In genomic region chr6:163354779-163355431, GRCh38 we compare ENCODE assay signal across 8 cellular contexts. TPM values are rescaled to one million over a fixed set of nuclear protein-coding genes. Genes with fewer than 3 reads are reported as not detected.
A peak's percentile ranks its signal among the peaks of the same experiment; 100 is the strongest.
DNase-seq lines count a peak whose midpoint lies in the region; ATAC-seq and TF ChIP-seq lines count a peak whose summit lies in the region.

No MANE protein-coding gene starts in this region.

- no peaks in the 10 kb centered on the region for H3K9me3 Mint-ChIP-seq in neural crest cell
- H3K9me3 Mint-ChIP-seq in activated naive CD4-positive, alpha-beta T cell treated with anti-CD3 and anti-CD28 coated beads, Interleukin-2, amount 10 ng/mL, durations not matched to agents 7 days and 5 days, result no peaks in the 10 kb centered on the region

- H3K4me1 Mint-ChIP-seq in neural crest cell, result peaks cover 33% of the 10 kb centered on the region
- no peaks in the 10 kb centered on the region for H3K4me1 Mint-ChIP-seq in activated naive CD4-positive, alpha-beta T cell treated with anti-CD3 and anti-CD28 coated beads, Interleukin-2, amount 10 ng/mL, durations not matched to agents 7 days and 5 days

- ATAC-seq in GM18909 (IDR thresholded peaks at IDR 0.05; ENCODE audit: poor library complexity, unreplicated experiment), result peak; percentile 75
- ATAC-seq in HG03469 (IDR thresholded peaks at IDR 0.05; ENCODE audit: unreplicated experiment), result peak; percentile 82
- ATAC-seq in GM21423 (IDR thresholded peaks at IDR 0.05; ENCODE audit: unreplicated experiment), result no peak

- peak overlapping the region; percentile 63 for H3K27ac Mint-ChIP-seq in neural crest cell (ENCODE audit: unreplicated experiment)
- H3K27ac Mint-ChIP-seq in activated naive CD4-positive, alpha-beta T cell treated with anti-CD3 and anti-CD28 coated beads, Interleukin-2, amount 10 ng/mL, durations not matched to agents 7 days and 5 days, result no peak overlapping the region

- no peaks in the 10 kb centered on the region for H3K27me3 Mint-ChIP-seq in neural crest cell (ENCODE audit: low read depth)
- peaks cover 7% of the 10 kb centered on the region for H3K27me3 Mint-ChIP-seq in activated naive CD4-positive, alpha-beta T cell treated with anti-CD3 and anti-CD28 coated beads, Interleukin-2, amount 10 ng/mL, durations not matched to agents 7 days and 5 days

- H3K36me3 Mint-ChIP-seq in neural crest cell (ENCODE audit: low read depth), result no peaks in the 10 kb centered on the region
- no peaks in the 10 kb centered on the region for H3K36me3 Mint-ChIP-seq in activated naive CD4-positive, alpha-beta T cell treated with anti-CD3 and anti-CD28 coated beads, Interleukin-2, amount 10 ng/mL, durations not matched to agents 7 days and 5 days

- no peak overlapping the region for H3K4me3 Mint-ChIP-seq in neural crest cell
- no peak overlapping the region for H3K4me3 Mint-ChIP-seq in activated naive CD4-positive, alpha-beta T cell treated with anti-CD3 and anti-CD28 coated beads, Interleukin-2, amount 10 ng/mL, durations not matched to agents 7 days and 5 days

- peak; percentile 63 to 75 for DNase-seq in cardiac fibroblast (ENCODE audit: low read depth in 2 of 2)
- DNase-seq in neural crest cell (ENCODE audit: low read depth, low spot score), result no peak
- no peak for DNase-seq in activated naive CD4-positive, alpha-beta T cell treated with anti-CD3 and anti-CD28 coated beads, Interleukin-2, amount 10 ng/mL, durations not matched to agents 7 days and 5 days
- DNase-seq in NCI-H1694 treated with DMSO at 0.1 percent for 48 hours (lab: John Stamatoyannopoulos, UW), result no peak
- DNase-seq in NCI-H2107 (lab: John Stamatoyannopoulos, UW), result no peak

- CTCF ChIA-PET in activated naive CD4-positive, alpha-beta T cell treated with anti-CD3 and anti-CD28 coated beads, Interleukin-2, amount 10 ng/mL, durations not matched to agents 7 days and 5 days (lab: Charles Lee), result no interaction called here

- peak overlapping the region in 1 of 2 donors; percentile 26 for H3K4me3 ChIP-seq in cardiac fibroblast (replicated peaks in 1 of 2; ENCODE audit: low read depth in 2 of 2, low read length in 2 of 2)

- TF ChIP-seq CTCF in cardiac fibroblast (IDR thresholded peaks at IDR 0.05; ENCODE audit: low read depth, low read length), result no peak
- no peak for TF ChIP-seq CTCF in neural crest cell (conservative IDR thresholded peaks at IDR 0.05)

RNA-seq across cellular contexts. Expression of gene QKI, which starts 59.6 kb away (rescaled TPM):
- total RNA-seq in neural crest cell, result 260 and 267 TPM in 2 replicates

Comparison
In these comparisons a context has a peak if more than half of its experiments do, and no peak if none do; other contexts are left out.
1. DNase-seq: peak in cardiac fibroblast (2 of 2); none in neural crest cell (single experiment), activated naive CD4-positive, alpha-beta T cell treated with anti-CD3 and anti-CD28 coated beads, Interleukin-2, amount 10 ng/mL, durations not matched to agents 7 days and 5 days (single experiment), NCI-H1694 treated with DMSO at 0.1 percent for 48 hours (single experiment) and NCI-H2107 (single experiment).